Comparison of ENCODE assay signal across 18 cellular contexts in genomic region chr1:182927693-182928433, GRCh38.
DNase-seq lines count a peak whose midpoint lies in the region; ATAC-seq and TF ChIP-seq lines count a peak whose summit lies in the region.
"Had no signal": no experiment of that assay in that cellular context is flagged by ENCODE, and none has a peak within 500 bp of the region (broad histone marks: within the 10 kb centered on the region; RNA-seq: fewer than 3 reads in every experiment).

No MANE protein-coding gene starts in this region.

- peak overlapping the region; percentile 25 for H3K9ac ChIP-seq in OCI-LY1 (ENCODE audit: low read length)

- H3K27ac Mint-ChIP-seq in memory B cell, result peak overlapping the region; percentile 2
- H3K27ac Mint-ChIP-seq: activated naive CD4-positive, alpha-beta T cell treated with anti-CD3 and anti-CD28 coated beads for 36 hours; IgD-negative memory B cell; naive thymus-derived CD8-positive, alpha-beta T cell had no signal

- H3K4me2 ChIP-seq in OCI-LY1 (ENCODE audit: low read length), result peak overlapping the region; percentile 34

- no peaks in the 10 kb centered on the region for H3K27me3 ChIP-seq in OCI-LY1 (ENCODE audit: insufficient read depth, low read length)
- H3K27me3 ChIP-seq: heart right ventricle had no signal

- H3K9me2 ChIP-seq in OCI-LY1 (ENCODE audit: low read depth, low read length), result no peaks in the 10 kb centered on the region

- H3K4me3 ChIP-seq in OCI-LY1 (ENCODE audit: low read depth, low read length, poor library complexity, severe bottlenecking), result peak overlapping the region; percentile 1
- H3K4me3 ChIP-seq: heart right ventricle had no signal

- H3K4me3 Mint-ChIP-seq in memory B cell, result no peak overlapping the region
- H3K4me3 Mint-ChIP-seq: activated naive CD4-positive, alpha-beta T cell treated with anti-CD3 and anti-CD28 coated beads for 36 hours; IgD-negative memory B cell; naive thymus-derived CD8-positive, alpha-beta T cell had no signal

- peaks cover 36% of the 10 kb centered on the region for H3K4me1 ChIP-seq in OCI-LY1 (ENCODE audit: insufficient read depth, low read length, severe bottlenecking)
- H3K4me1 ChIP-seq: heart right ventricle had no signal

- no peaks in the 10 kb centered on the region; the same call in 1 of the 2 replicates for H3F3A ChIP-seq in OCI-LY1 (ENCODE audit: insufficient read depth, low read length)

- ATAC-seq in GM18867 (IDR thresholded peaks at IDR 0.05; ENCODE audit: unreplicated experiment) (peak; percentile 81), HG03354 (IDR thresholded peaks at IDR 0.05; ENCODE audit: poor library complexity, severe bottlenecking, unreplicated experiment) (peak; percentile 47), memory B cell (ENCODE audit: low read depth) (peak; percentile 98), GM21528 (IDR thresholded peaks at IDR 0.05; ENCODE audit: low FRiP score, unreplicated experiment) (no peak)
- ATAC-seq: heart right ventricle; naive thymus-derived CD8-positive, alpha-beta T cell; Right ventricle myocardium inferior had no signal

- TF ChIP-seq CTCF in OCI-LY1 (IDR thresholded peaks at IDR 0.05; ENCODE audit: low read length), result no peak

- no peaks in the 10 kb centered on the region for H4K20me1 ChIP-seq in OCI-LY1 (ENCODE audit: insufficient read depth, low read length)

- no peaks in the 10 kb centered on the region for H3K36me3 ChIP-seq in OCI-LY1 (ENCODE audit: insufficient read depth, low read length)
- H3K36me3 ChIP-seq: heart right ventricle had no signal

- H3K27ac ChIP-seq in OCI-LY1 (ENCODE audit: low read depth, low read length, poor library complexity, severe bottlenecking), result peak overlapping the region; percentile 87
- H3K27ac ChIP-seq: heart right ventricle had no signal

- DNase-seq in memory B cell (ENCODE audit: low spot score in 2 of 2) (no peak), NCI-H2171 treated with DMSO at 0.1 percent for 48 hours (lab: John Stamatoyannopoulos, UW) (no peak), DMS53 treated with DMSO at 0.1 percent for 48 hours (lab: John Stamatoyannopoulos, UW; ENCODE audit: unreplicated experiment) (no peak)
- DNase-seq: activated CD4-positive, alpha-beta T cell treated with anti-CD3 and anti-CD28 coated beads for 48 hours; activated naive CD4-positive, alpha-beta T cell treated with anti-CD3 and anti-CD28 coated beads for 36 hours; heart right ventricle; islet precursor cell; naive thymus-derived CD8-positive, alpha-beta T cell; NCI-H1105 treated with DMSO at 0.1 percent for 48 hours; posterior cingulate gyrus; stimulated activated CD4-positive, alpha-beta T cell treated with anti-CD3 and anti-CD28 coated beads, Interleukin-2, amount 100 ng/mL, for 48 hours; T-helper 9 cell had no signal

- no peaks in the 10 kb centered on the region for H3K27me3 Mint-ChIP-seq in memory B cell

- no peaks in the 10 kb centered on the region for H3K36me3 Mint-ChIP-seq in memory B cell
- H3K36me3 Mint-ChIP-seq: IgD-negative memory B cell; naive thymus-derived CD8-positive, alpha-beta T cell had no signal

- no peak overlapping the region for H2AFZ ChIP-seq in OCI-LY1 (ENCODE audit: low read length)

- H3K4me1 Mint-ChIP-seq in memory B cell, result peaks cover 9% of the 10 kb centered on the region

- no peaks in the 10 kb centered on the region for H3K9me3 ChIP-seq in OCI-LY1 (ENCODE audit: low read length)

- no peaks in the 10 kb centered on the region for H3K79me2 ChIP-seq in OCI-LY1 (ENCODE audit: insufficient read depth, low read length)

- peaks cover 1% of the 10 kb centered on the region for H3K9me3 Mint-ChIP-seq in memory B cell
- H3K9me3 Mint-ChIP-seq: activated naive CD4-positive, alpha-beta T cell treated with anti-CD3 and anti-CD28 coated beads for 36 hours; IgD-negative memory B cell had no signal
